In genomic region chr15:63121382-63122001, GRCh38 we compare ENCODE assay signal across 1 cellular context.
TF ChIP-seq lines count a peak whose summit lies in the region.

Gene LACTB, plus strand, starts transcription at chr15:63121861. Its CDS starts 11 bp downstream, at chr15:63121872.

TF ChIP-seq in K562, 482 proteins besides CTCF, POLR2A, EP300 and RAD21 (continued from another document and continues in another):
- TF ChIP-seq TFE3 (CRISPR knock-in tag; IDR thresholded peaks at IDR 0.05) (no peak), TEAD2 (tag; IDR thresholded peaks at IDR 0.05) (no peak), NR2C1 (IDR thresholded peaks at IDR 0.05) (no peak), NR2C1 (tag; IDR thresholded peaks at IDR 0.05) (no peak), MNT (conservative IDR thresholded peaks at IDR 0.05) (peak in 1 of 2 experiments; percentile 49; a peak in 1 of 4 replicates), PREB (CRISPR knock-in tag; IDR thresholded peaks at IDR 0.05) (no peak), ZNF512 (tag; IDR thresholded peaks at IDR 0.05) (no peak), KDM2B (CRISPR knock-in tag; IDR thresholded peaks at IDR 0.05) (no peak), SMARCB1 (IDR thresholded peaks at IDR 0.05; ENCODE audit: insufficient read length, low read depth) (no peak), HMGXB4 (CRISPR knock-in tag; IDR thresholded peaks at IDR 0.05) (no peak), DNMT1 (IDR thresholded peaks at IDR 0.05) (no peak), E2F1 (CRISPR knock-in tag; IDR thresholded peaks at IDR 0.05) (no peak), ZNF696 (CRISPR knock-in tag; conservative IDR thresholded peaks at IDR 0.05) (no peak), TAF9B (IDR thresholded peaks at IDR 0.05; ENCODE audit: partially characterized antibody) (peak; percentile 51), BMI1 (IDR thresholded peaks at IDR 0.05; ENCODE audit: low read length) (no peak), PBX2 (CRISPR knock-in tag; IDR thresholded peaks at IDR 0.05; ENCODE audit: low read depth) (no peak), PBX2 (tag; conservative IDR thresholded peaks at IDR 0.05; ENCODE audit: low read depth) (no peak), ARID1B (IDR thresholded peaks at IDR 0.05) (peak; percentile 38; the same call in 1 of the 2 replicates), ZFPM2 (CRISPR knock-in tag; IDR thresholded peaks at IDR 0.05) (no peak), NFE2L1 (tag; IDR thresholded peaks at IDR 0.05; ENCODE audit: borderline replicate concordance, low read depth) (no peak), ZNF644 (tag; IDR thresholded peaks at IDR 0.05; ENCODE audit: low read depth) (no peak), SP2 (IDR thresholded peaks at IDR 0.05; ENCODE audit: extremely low read depth, low read depth, low read length, poor library complexity, severe bottlenecking) (no peak), SMAD2 (IDR thresholded peaks at IDR 0.05; ENCODE audit: low read depth, low read length) (no peak), ZBTB26 (CRISPR knock-in tag; IDR thresholded peaks at IDR 0.05) (no peak), THRAP3 (IDR thresholded peaks at IDR 0.05; ENCODE audit: borderline replicate concordance) (no peak), OTX1 (CRISPR knock-in tag; IDR thresholded peaks at IDR 0.05) (no peak), CREB3 (tag; conservative IDR thresholded peaks at IDR 0.05; ENCODE audit: low read depth) (no peak), ZNF354B (CRISPR knock-in tag; IDR thresholded peaks at IDR 0.05) (no peak), SNAPC5 (CRISPR knock-in tag; IDR thresholded peaks at IDR 0.05) (no peak), THRA (IDR thresholded peaks at IDR 0.05) (no peak), SP1 (CRISPR knock-in tag; IDR thresholded peaks at IDR 0.05) (0 out of 2 replicates have a peak, but pooled peaks have one; percentile 44), RERE (CRISPR knock-in tag; IDR thresholded peaks at IDR 0.05; ENCODE audit: borderline replicate concordance) (no peak), FOXM1 (IDR thresholded peaks at IDR 0.05; ENCODE audit: low read depth) (peak; percentile 16; the same call in 1 of the 2 replicates), FOXM1 (CRISPR knock-in tag; IDR thresholded peaks at IDR 0.05; ENCODE audit: low read depth) (no peak), ZNF165 (CRISPR knock-in tag; IDR thresholded peaks at IDR 0.05; ENCODE audit: borderline replicate concordance) (no peak), SMARCA4 (IDR thresholded peaks at IDR 0.05) (peak; percentile 69), PHB2 (IDR thresholded peaks at IDR 0.05; ENCODE audit: low read depth) (no peak), PHTF2 (CRISPR knock-in tag; IDR thresholded peaks at IDR 0.05) (no peak), TAF1 (IDR thresholded peaks at IDR 0.05; ENCODE audit: control insufficient read depth, extremely low read depth, insufficient read depth, low read length, severe bottlenecking) (peak; percentile 47), CREM (IDR thresholded peaks at IDR 0.05; ENCODE audit: low read depth) (peak; percentile 62)
